In genomic region chr9:109968332-109968657, GRCh38 we compare ENCODE assay signal across 10 cellular contexts.
A peak's percentile ranks its signal among the peaks of the same experiment; 100 is the strongest.
DNase-seq lines count a peak whose midpoint lies in the region; ATAC-seq, FAIRE-seq and TF ChIP-seq lines count a peak whose summit lies in the region.
"Had no signal": no experiment of that assay in that cellular context is flagged by ENCODE, and none has a peak within 500 bp of the region (broad histone marks: within the 10 kb centered on the region; RNA-seq: fewer than 3 reads in every experiment).

No MANE protein-coding gene starts in this region.

- in situ Hi-C loops in GM13977 (cut with MboI; ENCODE audit: low pct_unique_long_range_greater_than_20kb, low sequenced_read_pairs, unreplicated experiment): no loop called here

- peak in 1 of 4 donors; percentile 2 for TF ChIP-seq EP300 in upper lobe of left lung (IDR thresholded peaks at IDR 0.05)

- no peak for TF ChIP-seq CTCF in heart right ventricle (IDR thresholded peaks at IDR 0.05)
- no peak for TF ChIP-seq CTCF in upper lobe of left lung (IDR thresholded peaks at IDR 0.05)
- no peak for TF ChIP-seq CTCF in GM13977 (IDR thresholded peaks at IDR 0.05; ENCODE audit: extremely low read depth, insufficient read depth, missing control alignments)

- H3K4me1 ChIP-seq in heart right ventricle (peaks cover 3 to 60% (median 47%) of the 10 kb centered on the region in 9 donors), upper lobe of left lung (peaks cover 19 to 31% (median 27%) of the 10 kb centered on the region in 4 donors), small intestine (ENCODE audit: control insufficient read depth in 2 of 2, insufficient read depth in 1 of 2, low read depth in 1 of 2, low read length in 1 of 2) (no peaks in the 10 kb centered on the region)
- H3K4me1 ChIP-seq in effector memory CD4-positive, alpha-beta T cell (ENCODE audit: control insufficient read depth, insufficient read depth, low read length, poor library complexity, severe bottlenecking): peaks cover 26% of the 10 kb centered on the region

- H3K9me3 ChIP-seq in heart right ventricle: no peaks in the 10 kb centered on the region
- H3K9me3 ChIP-seq in effector memory CD4-positive, alpha-beta T cell (ENCODE audit: control insufficient read depth, low read length): no peaks in the 10 kb centered on the region
- H3K9me3 ChIP-seq in upper lobe of left lung: no peaks in the 10 kb centered on the region
- H3K9me3 ChIP-seq in small intestine (ENCODE audit: control insufficient read depth, low read depth): no peaks in the 10 kb centered on the region

- intact Hi-C loops in heart right ventricle (cut with DNase I): loop anchor here in 3 of 10 donors (5.0 to 10.0 kb wide), 3 partner anchors 41 to 53 kb away; no protein-coding TSS in a partner anchor
- intact Hi-C loops in cardiac septum (cut with DNase I): loop anchor here (5.0 kb wide), 1 partner anchor 61 kb away; no protein-coding TSS in a partner anchor

- ATAC-seq in heart right ventricle (peak in 3 of 8 donors; percentile 14 to 47 (median 15)), HG03439 (IDR thresholded peaks at IDR 0.05; ENCODE audit: unreplicated experiment) (peak; percentile 29), upper lobe of left lung (ENCODE audit: low FRiP score in 2 of 2) (no peak)

- TF ChIP-seq POLR2A in upper lobe of left lung (IDR thresholded peaks at IDR 0.05): no peak

- H3K4me3 ChIP-seq in heart right ventricle: no peak overlapping the region
- H3K4me3 ChIP-seq in effector memory CD4-positive, alpha-beta T cell (ENCODE audit: insufficient read depth, low read depth, low read length, poor library complexity, severe bottlenecking): peak overlapping the region; percentile 28
- no peak overlapping the region for H3K4me3 ChIP-seq in upper lobe of left lung
- no peak overlapping the region for H3K4me3 ChIP-seq in small intestine (ENCODE audit: low read depth in 1 of 2, low read length in 2 of 2)

- H3K27ac ChIP-seq in heart right ventricle (peak overlapping the region in 9 of 10 donors; percentile 2 to 79 (median 53)), upper lobe of left lung (peak overlapping the region; percentile 59 to 81 (median 69)), small intestine (ENCODE audit: low read depth in 1 of 2, low read length in 1 of 2) (peak overlapping the region in 1 of 2 donors; percentile 55)
- H3K27ac ChIP-seq in effector memory CD4-positive, alpha-beta T cell (ENCODE audit: insufficient read depth, low read length, poor library complexity, severe bottlenecking): peak overlapping the region; percentile 51
- H3K27ac ChIP-seq: C4-2B had no signal

- H3K27me3 ChIP-seq in heart right ventricle (no peaks in the 10 kb centered on the region), upper lobe of left lung (no peaks in the 10 kb centered on the region), small intestine (ENCODE audit: control insufficient read depth in 2 of 2, insufficient read depth in 2 of 2, low read length in 2 of 2) (no peaks in the 10 kb centered on the region)
- no peaks in the 10 kb centered on the region for H3K27me3 ChIP-seq in effector memory CD4-positive, alpha-beta T cell (replicated peaks; ENCODE audit: control insufficient read depth, insufficient read depth, low read length, poor library complexity, severe bottlenecking)

- H3K36me3 ChIP-seq in heart right ventricle (no peaks in the 10 kb centered on the region), upper lobe of left lung (no peaks in the 10 kb centered on the region), small intestine (ENCODE audit: control insufficient read depth in 2 of 2, insufficient read depth in 2 of 2, low read length in 2 of 2) (no peaks in the 10 kb centered on the region)
- H3K36me3 ChIP-seq in effector memory CD4-positive, alpha-beta T cell (ENCODE audit: control insufficient read depth, insufficient read depth, low read length): no peaks in the 10 kb centered on the region

- WGBS in heart right ventricle, 2 donors: 46 to 69% methylated on average over 3 of the region's 3 CpGs
- 43% methylated on average over 3 of the region's 3 CpGs for WGBS in upper lobe of left lung, 2 donors
- 46 to 80% (median 51%) methylated on average over 3 of the region's 3 CpGs for WGBS in small intestine, 3 donors

- no peak for FAIRE-seq in small intestine (lab: Jason Lieb, UNC)

- DNase-seq in heart right ventricle (no peak), cardiac septum (ENCODE audit: low spot score) (no peak), upper lobe of left lung (no peak), GM13977 (ENCODE audit: low spot score) (no peak), small intestine (no peak), NCI-H524 treated with DMSO at 0.1 percent for 48 hours (lab: John Stamatoyannopoulos, UW) (no peak)
- no peak for DNase-seq in effector memory CD4-positive, alpha-beta T cell
- DNase-seq: NCI-H1105 treated with DMSO at 0.1 percent for 48 hours had no signal
